1 cellular context compared by ENCODE assay signal in the genomic region with DNA sequence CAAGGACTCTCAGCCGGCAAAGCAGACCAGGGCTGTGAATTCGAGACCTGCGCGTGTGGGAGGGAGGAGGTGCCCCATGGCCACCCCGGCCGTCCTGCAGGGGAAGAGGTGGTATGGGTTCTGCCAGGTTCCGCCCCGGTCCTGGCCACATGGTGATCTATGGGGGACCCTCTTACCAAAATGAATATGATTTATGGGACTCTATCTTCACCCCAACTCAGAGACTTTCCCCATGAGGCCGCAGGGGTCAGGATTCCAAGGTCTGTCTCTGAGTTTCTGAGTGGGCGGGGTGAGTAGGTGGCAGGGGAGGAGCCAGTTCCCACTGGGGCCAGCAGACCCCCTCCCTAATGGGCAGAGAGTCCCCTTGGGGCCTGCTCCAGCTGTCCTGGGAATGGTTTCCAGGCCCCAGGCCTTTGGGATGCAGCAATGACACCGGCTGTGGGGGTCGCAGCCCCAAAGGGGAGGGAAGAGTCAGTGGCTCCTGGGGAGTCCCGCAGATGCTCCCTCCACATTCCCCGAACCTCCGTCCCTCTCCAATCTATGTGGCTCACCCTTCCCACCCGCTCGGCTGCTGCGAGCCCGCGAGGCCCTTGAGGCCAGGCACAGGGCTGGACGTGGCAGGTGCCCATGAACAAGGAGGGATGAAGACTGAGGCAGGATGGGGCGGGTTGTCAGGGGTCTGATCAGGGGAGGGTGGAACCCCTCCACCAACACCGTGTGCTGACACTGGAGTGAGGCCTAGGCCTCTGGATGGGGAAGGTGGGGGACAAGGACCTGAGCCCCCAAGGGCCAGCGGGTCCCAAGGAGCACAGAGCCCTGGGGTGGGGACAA.
TF ChIP-seq lines count a peak whose summit lies in the region.

No MANE protein-coding gene starts in this region.

TF ChIP-seq in H1, 55 proteins besides CTCF, POLR2A, EP300 and RAD21:
- TF ChIP-seq PHF8 (conservative IDR thresholded peaks at IDR 0.05; ENCODE audit: low read depth, low read length) (no peak), TEAD4 (IDR thresholded peaks at IDR 0.05; ENCODE audit: low read depth, low read length) (no peak), KDM1A (IDR thresholded peaks at IDR 0.05; ENCODE audit: borderline replicate concordance, low read length) (no peak), SIRT6 (IDR thresholded peaks at IDR 0.05; ENCODE audit: low read length) (no peak), CREB1 (IDR thresholded peaks at IDR 0.05) (no peak), TAF7 (optimal IDR thresholded peaks at IDR 0.05; ENCODE audit: borderline replicate concordance, low read depth, low read length) (no peak), SIN3A (conservative IDR thresholded peaks at IDR 0.05 in 1 of 2, IDR thresholded peaks at IDR 0.05 in 1 of 2; ENCODE audit: low read depth in 1 of 2, low read length in 2 of 2) (no peak), NRF1 (IDR thresholded peaks at IDR 0.05; ENCODE audit: low read depth, low read length) (no peak), SP4 (IDR thresholded peaks at IDR 0.05; ENCODE audit: low read length) (no peak), KDM5A (IDR thresholded peaks at IDR 0.05; ENCODE audit: low read length) (no peak), ATF2 (IDR thresholded peaks at IDR 0.05; ENCODE audit: low read length) (no peak), SIX5 (IDR thresholded peaks at IDR 0.05; ENCODE audit: low read depth, low read length) (no peak), HDAC2 (IDR thresholded peaks at IDR 0.05; ENCODE audit: borderline replicate concordance in 1 of 2, low read depth in 2 of 2, low read length in 2 of 2) (no peak), HDAC6 (IDR thresholded peaks at IDR 0.05; ENCODE audit: low read depth, low read length) (no peak), ZNF274 (IDR thresholded peaks at IDR 0.05; ENCODE audit: borderline replicate concordance, extremely low read depth, low read length) (no peak), SUZ12 (IDR thresholded peaks at IDR 0.05; ENCODE audit: low read length) (no peak)
- TF ChIP-seq, protein P1, sequence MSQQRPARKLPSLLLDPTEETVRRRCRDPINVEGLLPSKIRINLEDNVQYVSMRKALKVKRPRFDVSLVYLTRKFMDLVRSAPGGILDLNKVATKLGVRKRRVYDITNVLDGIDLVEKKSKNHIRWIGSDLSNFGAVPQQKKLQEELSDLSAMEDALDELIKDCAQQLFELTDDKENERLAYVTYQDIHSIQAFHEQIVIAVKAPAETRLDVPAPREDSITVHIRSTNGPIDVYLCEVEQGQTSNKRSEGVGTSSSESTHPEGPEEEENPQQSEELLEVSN (IDR thresholded peaks at IDR 0.05): no peak
